In genomic region chr16:57126412-57126811, GRCh38 we compare ENCODE assay signal across 1 cellular context.
TF ChIP-seq lines count a peak whose summit lies in the region.

No MANE protein-coding gene starts in this region.

TF ChIP-seq in HepG2, 621 proteins besides CTCF, POLR2A, EP300 and RAD21:
- peak; percentile 63 for TF ChIP-seq CREB1 (IDR thresholded peaks at IDR 0.05)
- no peak for TF ChIP-seq CREB1 (CRISPR knock-in tag; IDR thresholded peaks at IDR 0.05)
- no peak for TF ChIP-seq MAFF (IDR thresholded peaks at IDR 0.05; ENCODE audit: low read depth, low read length)
